In genomic region chr3:98784042-98784441, GRCh38 we compare ENCODE assay signal across 15 cellular contexts. TPM values are rescaled to one million over a fixed set of nuclear protein-coding genes. Genes with fewer than 3 reads are reported as not detected.
DNase-seq lines count a peak whose midpoint lies in the region; ATAC-seq, FAIRE-seq and TF ChIP-seq lines count a peak whose summit lies in the region.
"Had no signal": no experiment of that assay in that cellular context is flagged by ENCODE, and none has a peak within 500 bp of the region (broad histone marks: within the 10 kb centered on the region; RNA-seq: fewer than 3 reads in every experiment).

No MANE protein-coding gene starts in this region.

- no peak overlapping the region for H3K4me3 Mint-ChIP-seq in activated CD4-positive, alpha-beta T cell treated with anti-CD3 and anti-CD28 coated beads, Interleukin-2, amount 10 ng/mL, durations not matched to agents 24 days and 14 days

- no peak overlapping the region for H3K27ac Mint-ChIP-seq in activated CD4-positive, alpha-beta T cell treated with anti-CD3 and anti-CD28 coated beads, Interleukin-2, amount 10 ng/mL, durations not matched to agents 24 days and 14 days

- H3K4me2 ChIP-seq in HepG2 (ENCODE audit: low read depth, low read length), result peak overlapping the region; percentile 33; the same call in 1 of the 2 replicates

- H3K4me1 ChIP-seq in HepG2 (ENCODE audit: insufficient read depth, low read length) (peaks cover 91% of the 10 kb centered on the region), thoracic aorta (ENCODE audit: control insufficient read depth in 1 of 2, low read depth in 2 of 2) (peaks cover 51 to 78% of the 10 kb centered on the region in 2 donors)
- H3K4me1 ChIP-seq: HAP-1, SJSA1 had no signal

- TF ChIP-seq EP300 in HepG2 (IDR thresholded peaks at IDR 0.05; ENCODE audit: low read depth in 2 of 2, low read length in 2 of 2) (peak in 1 of 2 experiments; percentile 11; a peak in 1 of 4 replicates), HepG2 (CRISPR knock-in tag; IDR thresholded peaks at IDR 0.05; ENCODE audit: borderline replicate concordance) (no peak)

- peaks cover 10% of the 10 kb centered on the region for H3K4me1 Mint-ChIP-seq in activated CD4-positive, alpha-beta T cell treated with anti-CD3 and anti-CD28 coated beads, Interleukin-2, amount 10 ng/mL, durations not matched to agents 24 days and 14 days

- DNase-seq in RWPE1 (ENCODE audit: low spot score), result no peak
- peak; percentile 45 to 59 for DNase-seq in cardiac fibroblast (ENCODE audit: low read depth in 2 of 2)
- DNase-seq in HepG2 (ENCODE audit: low spot score), result no peak
- DNase-seq in thoracic aorta (ENCODE audit: low spot score), result no peak
- no peak for DNase-seq in stimulated activated CD4-positive, alpha-beta T cell treated with anti-CD3 and anti-CD28 coated beads, Interleukin-2, amount 100 ng/mL, for 24 hours
- DNase-seq in activated CD4-positive, alpha-beta T cell treated with anti-CD3 and anti-CD28 coated beads, Interleukin-2, amount 10 ng/mL, durations not matched to agents 24 days and 14 days, result no peak
- DNase-seq: activated CD4-positive, alpha-beta T cell treated with anti-CD3 and anti-CD28 coated beads for 1 hour; activated effector memory CD4-positive, alpha-beta T cell treated with Interleukin-2 at 50 U/mL for 16 hours; NCI-H2029 treated with DMSO at 0.1 percent for 48 hours; retina; stimulated activated naive CD4-positive, alpha-beta T cell had no signal

- H3K79me2 ChIP-seq in HepG2 (ENCODE audit: insufficient read depth, low read length), result peaks cover 3% of the 10 kb centered on the region

- no peak for FAIRE-seq in HepG2 (lab: Jason Lieb, UNC)

- POLR2A ChIA-PET in RWPE1 (lab: Yijun Ruan, JAX; ENCODE audit: low non-redundant PET), result no interaction called here
- POLR2A ChIA-PET in HepG2 (lab: Yijun Ruan, JAX), result interaction anchor here (1.0 kb wide), 2 partner anchors 50 to 52 kb away, joined by 3 to 7 read pairs; no protein-coding TSS in a partner anchor

- H4K20me1 ChIP-seq in HepG2 (ENCODE audit: insufficient read depth, low read length), result no peaks in the 10 kb centered on the region

- BruUV-seq in HepG2 (replicated peaks; lab: Mats Ljungman, UMichigan), result no TSS peak

- intact Hi-C loops in HepG2 (cut with micrococcal nuclease; ENCODE audit: unreplicated experiment), result loop anchor here (5.0 kb wide), 1 partner anchor 92 kb away; no protein-coding TSS in a partner anchor
- intact Hi-C loops in activated CD4-positive, alpha-beta T cell treated with anti-CD3 and anti-CD28 coated beads, Interleukin-2, amount 10 ng/mL, durations not matched to agents 24 days and 14 days (cut with micrococcal nuclease), result no loop called here

- no peaks in the 10 kb centered on the region for H3K27me3 ChIP-seq in HepG2 (ENCODE audit: control insufficient read depth in 1 of 2, insufficient read depth in 2 of 2, low read length in 2 of 2)
- H3K27me3 ChIP-seq in thoracic aorta (replicated peaks; ENCODE audit: insufficient read depth), result no peaks in the 10 kb centered on the region
- H3K27me3 ChIP-seq: SJSA1 had no signal

- peaks cover 4% of the 10 kb centered on the region for H3K27me3 Mint-ChIP-seq in activated CD4-positive, alpha-beta T cell treated with anti-CD3 and anti-CD28 coated beads, Interleukin-2, amount 10 ng/mL, durations not matched to agents 24 days and 14 days

- peak overlapping the region; percentile 69 for H3K27ac ChIP-seq in RWPE1
- peak overlapping the region; percentile 70 for H3K27ac ChIP-seq in HepG2 (ENCODE audit: extremely low read length, insufficient read depth, low read length)
- peak overlapping the region; percentile 72 to 86 for H3K27ac ChIP-seq in thoracic aorta
- H3K27ac ChIP-seq: SJSA1 had no signal

- H3K36me3 ChIP-seq in HepG2 (replicated peaks in 1 of 2; ENCODE audit: control insufficient read depth in 1 of 2, insufficient read depth in 2 of 2, low read length in 2 of 2) (peaks cover 2 to 8% of the 10 kb centered on the region in 2 experiments; a peak in 3 of 5 replicates), thoracic aorta (no peaks in the 10 kb centered on the region)
- H3K36me3 ChIP-seq: HAP-1, SJSA1 had no signal

- CTCF ChIA-PET in RWPE1 (lab: Yijun Ruan, JAX) (interaction anchor here (0.6 kb wide), 1 partner anchor 491 kb away, joined by 3 read pairs; no protein-coding TSS in a partner anchor), HepG2 (lab: Yijun Ruan, JAX; ENCODE audit: low intra/inter-chr PET ratio, low total read pairs) (no interaction called here)

- TF ChIP-seq POLR2A in HepG2 (IDR thresholded peaks at IDR 0.05; ENCODE audit: insufficient read depth in 1 of 2, low read depth in 2 of 2, low read length in 2 of 2), result no peak

- H3K4me3 ChIP-seq in cardiac fibroblast (replicated peaks in 1 of 2; ENCODE audit: low read depth in 2 of 2, low read length in 2 of 2), result no peak overlapping the region
- no peak overlapping the region; a peak in 1 of 6 replicates for H3K4me3 ChIP-seq in HepG2 (replicated peaks in 1 of 3; ENCODE audit: insufficient read depth in 1 of 3, low read depth in 2 of 3, low read length in 3 of 3)
- peak overlapping the region; percentile 25 for H3K4me3 ChIP-seq in thoracic aorta
- H3K4me3 ChIP-seq: HAP-1, SJSA1 had no signal

- no peak for TF ChIP-seq RAD21 in HepG2 (CRISPR knock-in tag; IDR thresholded peaks at IDR 0.05)

- no peaks in the 10 kb centered on the region for H3K9me3 Mint-ChIP-seq in activated CD4-positive, alpha-beta T cell treated with anti-CD3 and anti-CD28 coated beads, Interleukin-2, amount 10 ng/mL, durations not matched to agents 24 days and 14 days

- no peak overlapping the region for H2AFZ ChIP-seq in HepG2 (ENCODE audit: low read length)

- H3K9ac ChIP-seq in HepG2 (ENCODE audit: insufficient read depth, low read depth, low read length), result no peak overlapping the region

- in situ Hi-C loops in HepG2 (cut with HindIII; ENCODE audit: extremely low pct_ligation_motif_present, low pct_unique_long_range_greater_than_20kb), result no loop called here

- no peak for TF ChIP-seq CTCF in RWPE1 (conservative IDR thresholded peaks at IDR 0.05; ENCODE audit: low read depth)
- no peak for TF ChIP-seq CTCF in cardiac fibroblast (IDR thresholded peaks at IDR 0.05; ENCODE audit: low read depth, low read length)
- no peak for TF ChIP-seq CTCF in HepG2 (CRISPR knock-in tag; IDR thresholded peaks at IDR 0.05)
- TF ChIP-seq CTCF in thoracic aorta (IDR thresholded peaks at IDR 0.05), result no peak

- WGBS in HepG2 (ENCODE audit: low lambda C conversion rate), result 26% methylated on average over 5 of the region's 5 CpGs

- H3K9me3 ChIP-seq in HepG2 (ENCODE audit: low read length) (no peaks in the 10 kb centered on the region), thoracic aorta (no peaks in the 10 kb centered on the region)
- H3K9me3 ChIP-seq: HAP-1, SJSA1 had no signal

- H3K36me3 Mint-ChIP-seq in activated CD4-positive, alpha-beta T cell treated with anti-CD3 and anti-CD28 coated beads, Interleukin-2, amount 10 ng/mL, durations not matched to agents 24 days and 14 days (ENCODE audit: low read depth), result no peaks in the 10 kb centered on the region

- ATAC-seq in HepG2 (no peak; the same call in 2 of the 3 replicates), thoracic aorta (ENCODE audit: insufficient number of reproducible peaks, low FRiP score, low read depth) (peak; percentile 38), GM21367 (IDR thresholded peaks at IDR 0.05; ENCODE audit: unreplicated experiment) (no peak)

TF ChIP-seq in HepG2, 621 proteins besides CTCF, POLR2A, EP300 and RAD21 (continues in another document):
- TF ChIP-seq ZNF414 (CRISPR knock-in tag; IDR thresholded peaks at IDR 0.05), result no peak

RNA-seq across cellular contexts. Expression of gene ST3GAL6, which starts 20.9 kb away (rescaled TPM):
- total RNA-seq in HepG2 (2016; rRNA removed; fragmentation: Illumina TruSeq; extraction: Trizol), result 16.3 and 23.2 TPM in 2 replicates
- 42.6 and 48.7 TPM in 2 replicates for total RNA-seq in HepG2 (2016; cell fraction: cytosol; rRNA removed; fragmentation: Illumina TruSeq; extraction: Trizol; ENCODE audit: low read depth)
- total RNA-seq in HepG2 (2016; cell fraction: insoluble cytoplasmic fraction; rRNA removed; fragmentation: Illumina TruSeq; extraction: Trizol), result 18.1 and 25.7 TPM in 2 replicates
- 26.9 and 29.4 TPM in 2 replicates for total RNA-seq in HepG2 (2016; cell fraction: membrane; rRNA removed; fragmentation: Illumina TruSeq; extraction: Trizol)
- 36.0 and 39.4 TPM in 2 replicates for total RNA-seq in HepG2 (2016; cell fraction: nucleus; rRNA removed; fragmentation: Illumina TruSeq; extraction: Trizol)
- 11.7 and 17.5 TPM in 2 replicates for polyA plus RNA-seq in HepG2 (2011; rRNA removed)
- 6.4 and 9.1 TPM in 2 replicates for polyA plus RNA-seq in HepG2 (2011; cell fraction: cytosol; rRNA removed)
- polyA plus RNA-seq in HepG2 (2011; cell fraction: nucleus; rRNA removed), result 12.3 and 12.7 TPM in 2 replicates
- polyA plus RNA-seq in HepG2 (2012), result 12.2 and 16.3 TPM in 2 replicates
- polyA plus RNA-seq in HepG2 (2016; cell fraction: cytosol; fragmentation: Illumina TruSeq; extraction: Trizol; ENCODE audit: low read depth), result 8.6 and 11.5 TPM in 2 replicates
- 18.1 and 18.9 TPM in 2 replicates for polyA plus RNA-seq in HepG2 (2016; cell fraction: insoluble cytoplasmic fraction; fragmentation: Illumina TruSeq; extraction: Trizol; ENCODE audit: low read depth)
- polyA plus RNA-seq in HepG2 (2016; cell fraction: membrane; fragmentation: Illumina TruSeq; extraction: Trizol; ENCODE audit: low read depth), result 13.3 and 15.7 TPM in 2 replicates
- 68.6 and 70.2 TPM in 2 replicates for polyA plus RNA-seq in HepG2 (2016; cell fraction: nucleus; fragmentation: Illumina TruSeq; extraction: Trizol; ENCODE audit: insufficient read depth, low read depth)
- polyA minus RNA-seq in HepG2 (2011; rRNA and poly(A)+ RNA removed; ENCODE audit: low replicate concordance), result 12.2 TPM in 1 of 2 replicates, not detected in the other
- polyA minus RNA-seq in HepG2 (2011; cell fraction: cytosol; rRNA and poly(A)+ RNA removed), result 13.5 and 16.5 TPM in 2 replicates
- polyA minus RNA-seq in HepG2 (2011; cell fraction: nucleus; rRNA and poly(A)+ RNA removed), result 33.6 and 35.4 TPM in 2 replicates
- total RNA-seq in thoracic aorta, result 10 to 100 TPM; 12.0 to 16.9 TPM
- total RNA-seq in activated CD4-positive, alpha-beta T cell treated with anti-CD3 and anti-CD28 coated beads, Interleukin-2, amount 10 ng/mL, durations not matched to agents 24 days and 14 days, result 0.19 TPM in 1 of 2 replicates, not detected in the other
- total RNA-seq: NCI-H460, SJSA1 had no signal

Comparison
In these comparisons a context has a peak if more than half of its experiments do, and no peak if none do; other contexts are left out.
1. DNase-seq: peak in cardiac fibroblast (2 of 2); none in RWPE1 (single experiment), HepG2 (single experiment), thoracic aorta (single experiment), stimulated activated CD4-positive, alpha-beta T cell treated with anti-CD3 and anti-CD28 coated beads, Interleukin-2, amount 100 ng/mL, for 24 hours (0 of 2) and activated CD4-positive, alpha-beta T cell treated with anti-CD3 and anti-CD28 coated beads, Interleukin-2, amount 10 ng/mL, durations not matched to agents 24 days and 14 days (single experiment).
2. RNA of gene ST3GAL6, which starts 20.9 kb away (total RNA-seq): 16.3 to 48.7 TPM in HepG2 and 12.0 to 16.9 TPM in thoracic aorta; 0.19 TPM in activated CD4-positive, alpha-beta T cell treated with anti-CD3 and anti-CD28 coated beads, Interleukin-2, amount 10 ng/mL, durations not matched to agents 24 days and 14 days; every median in the first group is over 10 times any median in the second.
3. Peak in every context shown above with its lines, with median percentiles within 50 percentile points of each other: H3K27ac ChIP-seq.